16 cellular contexts compared by ENCODE assay signal in genomic region chr2:238655131-238655860, GRCh38.
DNase-seq lines count a peak whose midpoint lies in the region; ATAC-seq and TF ChIP-seq lines count a peak whose summit lies in the region.
"Had no signal": no experiment of that assay in that cellular context is flagged by ENCODE, and none has a peak within 500 bp of the region (broad histone marks: within the 10 kb centered on the region; RNA-seq: fewer than 3 reads in every experiment).

No MANE protein-coding gene starts in this region.

- H3K27ac Mint-ChIP-seq in type B pancreatic cell: no peak overlapping the region

- TF ChIP-seq CTCF in right atrium auricular region (IDR thresholded peaks at IDR 0.05) (no peak), foreskin fibroblast (IDR thresholded peaks at IDR 0.05; ENCODE audit: low read depth, low read length) (no peak), type B pancreatic cell (conservative IDR thresholded peaks at IDR 0.05) (no peak)

- DNase-seq in right atrium auricular region (ENCODE audit: low spot score) (peak; percentile 28), cardiac septum (ENCODE audit: low spot score) (no peak), MV-4-11 (lab: John Stamatoyannopoulos, UW) (peak; percentile 11), foreskin fibroblast (peak; percentile 34 to 62), type B pancreatic cell (ENCODE audit: extremely low spot score, unreplicated experiment) (peak; percentile 37), retina (no peak)
- DNase-seq: DMS 273 treated with DMSO at 0.1 percent for 48 hours, DND-41, KBM-7, NCI-H1694 treated with DMSO at 0.1 percent for 48 hours, NCI-H524, PC-3 had no signal

- peaks cover 23% of the 10 kb centered on the region for H3K4me1 Mint-ChIP-seq in type B pancreatic cell (ENCODE audit: unreplicated experiment)

- intact Hi-C loops in cardiac septum (cut with DNase I): no loop called here

- H3K9me3 Mint-ChIP-seq in type B pancreatic cell: peaks cover 8% of the 10 kb centered on the region

- H3K36me3 ChIP-seq in right atrium auricular region: no peaks in the 10 kb centered on the region

- ATAC-seq in HG03135 (IDR thresholded peaks at IDR 0.05; ENCODE audit: unreplicated experiment) (no peak), GM21576 (IDR thresholded peaks at IDR 0.05; ENCODE audit: unreplicated experiment) (no peak)
- ATAC-seq: GM12878, PC-3 had no signal

- no peaks in the 10 kb centered on the region for H3K27me3 ChIP-seq in right atrium auricular region

- H3K27ac ChIP-seq in right atrium auricular region: no peak overlapping the region
- H3K27ac ChIP-seq: C4-2B had no signal

- no peaks in the 10 kb centered on the region for H3K4me1 ChIP-seq in right atrium auricular region

- no peak overlapping the region for H3K4me3 Mint-ChIP-seq in type B pancreatic cell

- no peaks in the 10 kb centered on the region for H3K36me3 Mint-ChIP-seq in type B pancreatic cell

- H3K27me3 Mint-ChIP-seq in type B pancreatic cell: peaks cover 9% of the 10 kb centered on the region

- H3K4me3 ChIP-seq in right atrium auricular region (no peak overlapping the region), foreskin fibroblast (ENCODE audit: low read depth in 1 of 2, low read length in 2 of 2) (no peak overlapping the region)
- H3K4me3 ChIP-seq: GM12878 had no signal

- H3K9me3 ChIP-seq in right atrium auricular region: no peaks in the 10 kb centered on the region

Comparison
In these comparisons a context has a peak if more than half of its experiments do, and no peak if none do; other contexts are left out.
1. DNase-seq: peak in right atrium auricular region (single experiment), MV-4-11 (single experiment), foreskin fibroblast (2 of 2) and type B pancreatic cell (single experiment); none in cardiac septum (single experiment) and retina (single experiment).